18 cellular contexts compared by ENCODE assay signal in genomic region chr3:14788644-14789043, GRCh38. TPM values are rescaled to one million over a fixed set of nuclear protein-coding genes. Genes with fewer than 3 reads are reported as not detected.
"Had no signal": no experiment of that assay in that cellular context is flagged by ENCODE, and none has a peak within 500 bp of the region (broad histone marks: within the 10 kb centered on the region; RNA-seq: fewer than 3 reads in every experiment).

No MANE protein-coding gene starts in this region.

- H3K4me3 Mint-ChIP-seq: activated T-helper 1 cell treated with anti-CD3 and anti-CD28 coated beads, Interleukin-12 subunit alpha, Interleukin-12 subunit beta, Interleukin-2, Interleukin-4 antibody, amounts not matched to agents 30 ng/mL and 10 ng/mL and 1 ng/mL, durations not matched to agents 14 hours and 24 hours and 36 hours; stimulated activated naive CD8-positive, alpha-beta T cell treated with anti-CD3 and anti-CD28 coated beads, Interleukin-15, Interleukin-2, amounts not matched to agents 100 ng/mL and 50 ng/mL, for 24 hours had no signal

- H3K4me1 ChIP-seq: adrenal gland, uterus had no signal

- ATAC-seq: gastrocnemius medialis, left ventricle myocardium superior had no signal

- H3K27ac Mint-ChIP-seq: activated T-helper 1 cell treated with anti-CD3 and anti-CD28 coated beads, Interleukin-12 subunit alpha, Interleukin-12 subunit beta, Interleukin-2, Interleukin-4 antibody, amounts not matched to agents 30 ng/mL and 10 ng/mL and 1 ng/mL, durations not matched to agents 14 hours and 24 hours and 36 hours; stimulated activated naive CD8-positive, alpha-beta T cell treated with anti-CD3 and anti-CD28 coated beads, Interleukin-15, Interleukin-2, amounts not matched to agents 100 ng/mL and 50 ng/mL, for 24 hours had no signal

- H3K4me3 ChIP-seq: adrenal gland, gastrocnemius medialis, thoracic aorta, uterus had no signal

- DNase-seq: activated CD4-positive, alpha-beta T cell treated with anti-CD3 and anti-CD28 coated beads for 4 hours; activated naive CD4-positive, alpha-beta T cell; caudate nucleus; cortex of kidney; effector CD8-positive, alpha-beta T cell; gastrocnemius medialis; left ventricle myocardium superior; mesendoderm; stimulated activated CD4-positive, alpha-beta T cell treated with anti-CD3 and anti-CD28 coated beads, Interleukin-15, amount 100 ng/mL, for 24 hours; stimulated activated CD4-positive, alpha-beta T cell treated with anti-CD3 and anti-CD28 coated beads, Interleukin-4, amount 100 ng/mL, for 24 hours; T1000; uterus had no signal

- H3K27me3 Mint-ChIP-seq: stimulated activated naive CD8-positive, alpha-beta T cell treated with anti-CD3 and anti-CD28 coated beads, Interleukin-15, Interleukin-2, amounts not matched to agents 100 ng/mL and 50 ng/mL, for 24 hours had no signal

- H3K36me3 ChIP-seq: adrenal gland, gastrocnemius medialis, thoracic aorta, uterus had no signal

- H3K9me3 Mint-ChIP-seq: activated T-helper 1 cell treated with anti-CD3 and anti-CD28 coated beads, Interleukin-12 subunit alpha, Interleukin-12 subunit beta, Interleukin-2, Interleukin-4 antibody, amounts not matched to agents 30 ng/mL and 10 ng/mL and 1 ng/mL, durations not matched to agents 14 hours and 24 hours and 36 hours; stimulated activated naive CD8-positive, alpha-beta T cell treated with anti-CD3 and anti-CD28 coated beads, Interleukin-15, Interleukin-2, amounts not matched to agents 100 ng/mL and 50 ng/mL, for 24 hours had no signal

- H3K9me3 ChIP-seq: adrenal gland, gastrocnemius medialis, thoracic aorta, uterus had no signal

- H3K27ac ChIP-seq: adrenal gland, epithelial cell of prostate, gastrocnemius medialis, thoracic aorta, uterus had no signal

RNA-seq across cellular contexts. Expression of gene FGD5, which starts 30.1 kb away (rescaled TPM):
- total RNA-seq: activated T-helper 1 cell treated with anti-CD3 and anti-CD28 coated beads, Interleukin-12 subunit alpha, Interleukin-12 subunit beta, Interleukin-2, Interleukin-4 antibody, amounts not matched to agents 30 ng/mL and 10 ng/mL and 1 ng/mL, durations not matched to agents 14 hours and 24 hours and 36 hours had no signal
- polyA plus RNA-seq: neural cell had no signal
